ENCODE assay signal across 2 cellular contexts in the genomic region with DNA sequence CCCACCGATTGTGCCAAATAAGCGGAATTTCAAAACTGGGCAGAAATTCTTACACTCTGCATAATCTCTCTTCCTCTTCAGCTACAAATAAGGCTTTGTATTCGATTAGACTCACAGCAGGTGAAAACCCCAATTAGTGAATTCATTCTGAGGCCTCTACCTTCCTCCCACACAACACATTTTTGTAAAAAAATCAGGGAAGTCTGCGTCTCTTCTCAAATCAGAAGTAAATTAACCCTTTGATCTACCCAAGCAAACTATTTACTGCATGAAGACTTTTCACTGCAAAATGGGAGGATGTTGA.
TF ChIP-seq lines count a peak whose summit lies in the region.

No MANE protein-coding gene starts in this region.

TF ChIP-seq in HepG2, 621 proteins besides CTCF, POLR2A, EP300 and RAD21:
- TF ChIP-seq YEATS4 (CRISPR knock-in tag; IDR thresholded peaks at IDR 0.05; ENCODE audit: borderline replicate concordance) (no peak), MAFK (conservative IDR thresholded peaks at IDR 0.05 in 1 of 2, IDR thresholded peaks at IDR 0.05 in 1 of 2; ENCODE audit: low read length in 2 of 2) (0 out of 4 replicates have a peak, but pooled peaks of 1 of the 2 experiments have one; percentile 1)

TF ChIP-seq in IMR-90, 13 proteins besides CTCF, POLR2A, EP300 and RAD21:
- TF ChIP-seq USF2 (IDR thresholded peaks at IDR 0.05; ENCODE audit: low read depth, low read length) (no peak), MAFK (IDR thresholded peaks at IDR 0.05; ENCODE audit: low read depth, low read length) (0 out of 2 replicates have a peak, but pooled peaks have one; percentile 23)
